ENCODE assay signal across 15 cellular contexts in the genomic region with DNA sequence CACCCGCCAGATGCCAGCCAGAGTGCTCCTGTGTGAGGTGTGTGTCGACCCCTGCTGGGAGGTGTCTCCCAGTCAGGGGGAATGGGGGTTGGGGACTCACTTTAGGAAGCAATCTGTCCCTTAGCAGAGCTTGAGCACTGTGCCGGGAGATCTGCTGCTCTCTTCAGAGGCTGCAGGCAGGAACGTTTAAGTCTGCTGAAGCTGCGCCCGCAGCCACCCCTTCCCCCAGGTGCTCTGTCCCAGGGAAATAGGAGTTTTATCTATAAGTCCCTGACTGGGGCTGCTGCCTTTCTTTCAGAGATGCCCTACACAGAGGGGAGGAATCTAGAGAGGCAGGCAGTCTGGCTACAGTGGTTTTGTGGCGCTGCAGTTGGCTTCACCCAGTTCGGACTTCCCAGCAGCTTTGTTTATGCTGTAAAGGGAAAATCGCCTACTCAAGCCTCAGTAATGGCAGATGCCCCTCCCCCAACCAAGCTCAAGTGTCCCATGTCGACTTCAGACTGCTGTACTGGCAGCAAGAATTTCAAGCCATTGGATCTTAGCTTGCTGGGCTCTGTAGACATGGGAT.
"Had no signal": no experiment of that assay in that cellular context is flagged by ENCODE, and none has a peak within 500 bp of the region (broad histone marks: within the 10 kb centered on the region; RNA-seq: fewer than 3 reads in every experiment).

No MANE protein-coding gene starts in this region.

- H3K36me3 Mint-ChIP-seq: naive thymus-derived CD8-positive, alpha-beta T cell had no signal

- H3K27ac Mint-ChIP-seq: endodermal cell; naive thymus-derived CD8-positive, alpha-beta T cell; stimulated activated naive CD8-positive, alpha-beta T cell treated with anti-CD3 and anti-CD28 coated beads, Interleukin-15, Interleukin-2, amounts not matched to agents 100 ng/mL and 50 ng/mL, for 24 hours had no signal

- DNase-seq: effector CD4-positive, alpha-beta T cell; endodermal cell; erythroblast; foreskin keratinocyte; mammary epithelial cell; mucosa of descending colon; naive thymus-derived CD8-positive, alpha-beta T cell; nucleus accumbens; ovary; right cardiac atrium; stimulated activated CD4-positive, alpha-beta T cell treated with anti-CD3 and anti-CD28 coated beads, Interleukin-2, amount 100 ng/mL, for 48 hours; tibial artery had no signal

- H3K4me3 Mint-ChIP-seq: endodermal cell; naive thymus-derived CD8-positive, alpha-beta T cell; neural crest cell; stimulated activated naive CD8-positive, alpha-beta T cell treated with anti-CD3 and anti-CD28 coated beads, Interleukin-15, Interleukin-2, amounts not matched to agents 100 ng/mL and 50 ng/mL, for 24 hours had no signal

- ATAC-seq: foreskin keratinocyte; left lobe of liver; mucosa of descending colon; naive thymus-derived CD8-positive, alpha-beta T cell; right cardiac atrium had no signal

- H3K27me3 Mint-ChIP-seq: stimulated activated naive CD8-positive, alpha-beta T cell treated with anti-CD3 and anti-CD28 coated beads, Interleukin-15, Interleukin-2, amounts not matched to agents 100 ng/mL and 50 ng/mL, for 24 hours had no signal

- H3K4me1 Mint-ChIP-seq: naive thymus-derived CD8-positive, alpha-beta T cell had no signal
